8 cellular contexts compared by ENCODE assay signal in the genomic region with DNA sequence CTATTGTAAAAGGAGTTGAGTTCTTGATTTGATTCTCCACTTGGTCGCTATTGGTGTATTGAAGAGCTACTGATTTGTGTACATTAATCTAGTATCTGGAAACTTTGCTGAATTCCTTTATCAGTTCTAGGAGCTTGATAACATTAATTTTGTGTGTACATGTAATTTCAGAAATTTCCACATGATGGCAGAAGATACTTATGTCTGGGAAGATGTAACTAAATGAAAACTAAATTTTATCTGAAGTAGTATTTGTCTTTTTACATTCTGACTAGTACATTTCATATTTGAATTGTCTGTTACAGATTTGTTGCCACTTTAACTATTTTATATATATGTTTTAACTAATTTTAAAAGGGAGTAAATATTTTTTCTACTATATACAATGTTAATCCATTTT. TPM values are rescaled to one million over a fixed set of nuclear protein-coding genes. Genes with fewer than 3 reads are reported as not detected.
A peak's percentile ranks its signal among the peaks of the same experiment; 100 is the strongest.
DNase-seq lines count a peak whose midpoint lies in the region; FAIRE-seq and TF ChIP-seq lines count a peak whose summit lies in the region.

No MANE protein-coding gene starts in this region.

- H3K9me3 ChIP-seq in ovary: peaks cover 0 to 3% of the 10 kb centered on the region in 2 donors

- no peak for TF ChIP-seq POLR2A in ovary (IDR thresholded peaks at IDR 0.05)

- peaks cover 5% of the 10 kb centered on the region for H3K9me3 Mint-ChIP-seq in neural crest cell

- no peak overlapping the region for H3K27ac Mint-ChIP-seq in neural crest cell (ENCODE audit: unreplicated experiment)

- H3K4me1 ChIP-seq in ovary (ENCODE audit: insufficient read depth): no peaks in the 10 kb centered on the region

- H3K36me3 Mint-ChIP-seq in neural crest cell (ENCODE audit: low read depth): peaks cover 28% of the 10 kb centered on the region

- H3K4me1 Mint-ChIP-seq in neural crest cell: no peaks in the 10 kb centered on the region

- no peaks in the 10 kb centered on the region for H3K27me3 ChIP-seq in bronchial epithelial cell (ENCODE audit: control insufficient read depth, insufficient read depth, low read length)
- H3K27me3 ChIP-seq in ovary: no peaks in the 10 kb centered on the region

- TF ChIP-seq EP300 in ovary (IDR thresholded peaks at IDR 0.05): no peak

- no peak for FAIRE-seq in bronchial epithelial cell (lab: Jason Lieb, UNC)

- no peak overlapping the region for H3K4me3 Mint-ChIP-seq in neural crest cell

- intact Hi-C loops in ovary (cut with DNase I): no loop called here

- H3K36me3 ChIP-seq in bronchial epithelial cell (ENCODE audit: control insufficient read depth, insufficient read depth, low read length) (no peaks in the 10 kb centered on the region), ovary (no peaks in the 10 kb centered on the region)

- H3K27ac ChIP-seq in ovary: no peak overlapping the region

- DNase-seq in NOMO-1 (lab: John Stamatoyannopoulos, UW; ENCODE audit: unreplicated experiment in 2 of 2) (peak; percentile 16 to 79), NOMO-1 treated with dmso at 0.1 percent for 144 hours (lab: John Stamatoyannopoulos, UW; ENCODE audit: unreplicated experiment) (no peak), NCI-H2107 treated with DMSO at 0.1 percent for 48 hours (lab: John Stamatoyannopoulos, UW; ENCODE audit: unreplicated experiment) (peak; percentile 2), bronchial epithelial cell (ENCODE audit: low read depth) (peak; percentile 52), neural crest cell (ENCODE audit: low read depth, low spot score) (no peak), AG08396 (ENCODE audit: low spot score) (no peak), ovary (no peak)
- DNase-seq in activated CD4-positive, CD25-positive, alpha-beta regulatory T cell treated with anti-CD3 and anti-CD28 coated beads, Interleukin-2, amount 50 U/mL, for 72 hours: no peak

- 57 to 74% (median 66%) methylated on average over 1 of the region's 1 CpG for WGBS in ovary, 3 donors

- H3K27me3 Mint-ChIP-seq in neural crest cell (ENCODE audit: low read depth): no peaks in the 10 kb centered on the region

- H3K4me3 ChIP-seq in bronchial epithelial cell (ENCODE audit: low read depth, low read length) (no peak overlapping the region), ovary (no peak overlapping the region)

- TF ChIP-seq CTCF in bronchial epithelial cell (IDR thresholded peaks at IDR 0.05; ENCODE audit: insufficient read depth, low read length, severe bottlenecking): no peak
- peak; percentile 75 for TF ChIP-seq CTCF in neural crest cell (conservative IDR thresholded peaks at IDR 0.05)
- TF ChIP-seq CTCF in ovary (IDR thresholded peaks at IDR 0.05): no peak

RNA-seq across cellular contexts. Expression of a gene that starts 27.6 kb away (rescaled TPM):
- 9.5 and 11.9 TPM in 2 replicates for total RNA-seq in bronchial epithelial cell
- total RNA-seq in neural crest cell: 25.1 and 27.3 TPM in 2 replicates
- 10 to 100 TPM in 3 of 7 donors, 1 to 10 TPM in 4; 5.1 to 12.9 (median 9.1) TPM for total RNA-seq in ovary
- polyA plus RNA-seq in ovary: 10 to 100 TPM in 1 of 2 donors, 1 to 10 TPM in 1; 6.5 to 13.1 TPM

Comparison
In these comparisons a context has a peak if more than half of its experiments do, and no peak if none do; other contexts are left out.
1. DNase-seq: peak in NOMO-1 (2 of 2), NCI-H2107 treated with DMSO at 0.1 percent for 48 hours (single experiment) and bronchial epithelial cell (single experiment); none in NOMO-1 treated with dmso at 0.1 percent for 144 hours (single experiment), neural crest cell (single experiment), AG08396 (single experiment), ovary (0 of 5) and activated CD4-positive, CD25-positive, alpha-beta regulatory T cell treated with anti-CD3 and anti-CD28 coated beads, Interleukin-2, amount 50 U/mL, for 72 hours (single experiment).